Comparison of ENCODE assay signal across 9 cellular contexts in the genomic region with DNA sequence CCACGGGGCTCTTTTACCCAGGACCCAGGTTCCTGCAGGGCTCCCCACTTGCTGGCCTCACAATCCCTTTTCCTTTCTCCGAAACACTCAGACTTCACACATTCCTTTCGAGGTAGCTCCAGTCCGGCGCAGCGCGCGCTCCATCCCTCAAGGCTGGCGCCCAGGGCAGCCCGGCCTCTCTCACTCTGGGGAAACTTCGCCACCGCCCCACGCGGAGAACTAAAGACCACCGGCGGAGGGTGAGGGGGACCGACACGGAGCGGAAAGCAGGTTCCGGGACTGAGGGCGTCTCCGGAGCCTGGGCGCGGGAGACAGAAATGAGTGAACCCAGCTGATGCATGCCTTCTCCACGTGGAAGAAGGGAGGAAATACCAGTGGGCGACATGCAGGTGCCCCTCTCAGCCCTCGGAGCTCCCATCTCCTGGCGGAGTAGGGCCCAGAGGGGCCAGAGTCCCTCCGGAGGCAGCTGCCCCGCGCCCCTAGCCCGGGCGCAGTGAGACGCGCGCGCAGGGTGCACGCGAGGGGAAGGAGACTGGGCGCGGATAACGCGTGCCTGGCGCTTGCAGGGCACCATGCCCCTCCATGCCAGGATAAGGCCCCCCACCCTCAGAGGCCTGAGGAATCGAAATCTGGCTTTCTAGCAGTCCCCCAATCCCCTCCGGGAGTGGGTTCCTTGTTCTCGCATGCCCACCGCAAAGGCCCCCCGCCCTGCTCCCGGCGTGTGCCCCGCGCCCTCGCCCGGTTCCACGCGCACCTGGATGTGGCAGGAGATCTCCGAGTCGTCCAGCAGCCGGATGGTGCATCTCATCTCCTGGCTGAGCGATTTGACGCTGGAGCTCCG. TPM values are rescaled to one million over a fixed set of nuclear protein-coding genes. Genes with fewer than 3 reads are reported as not detected.
DNase-seq lines count a peak whose midpoint lies in the region; ATAC-seq, FAIRE-seq and TF ChIP-seq lines count a peak whose summit lies in the region.
"Had no signal": no experiment of that assay in that cellular context is flagged by ENCODE, and none has a peak within 500 bp of the region (broad histone marks: within the 10 kb centered on the region; RNA-seq: fewer than 3 reads in every experiment).

No MANE protein-coding gene starts in this region.

- POLR2A ChIA-PET in HepG2 (lab: Yijun Ruan, JAX): interaction anchor here (1.0 kb wide), 2 partner anchors 11 to 103 kb away, joined by 3 to 6 read pairs; no protein-coding TSS in a partner anchor

- H2AFZ ChIP-seq in HepG2 (ENCODE audit: low read length): no peak overlapping the region

- H3K9ac ChIP-seq in HepG2 (ENCODE audit: insufficient read depth, low read depth, low read length) (peak overlapping the region; percentile 69), stomach smooth muscle (ENCODE audit: low read length in 2 of 2) (peak overlapping the region in 1 of 2 donors; percentile 45)

- peak; percentile 32 for ATAC-seq in HepG2

- intact Hi-C loops in breast epithelium (cut with DNase I; ENCODE audit: low total_unique reads) (no loop called here), HepG2 (cut with micrococcal nuclease; ENCODE audit: unreplicated experiment) (loop anchor here (1.0 to 5.0 kb wide), 4 partner anchors 10 to 150 kb away; no protein-coding TSS in a partner anchor)

- no peak for TF ChIP-seq CTCF in HL-60 (IDR thresholded peaks at IDR 0.05; ENCODE audit: insufficient read depth, low read length)
- TF ChIP-seq CTCF in breast epithelium (IDR thresholded peaks at IDR 0.05): no peak
- no peak for TF ChIP-seq CTCF in HepG2 (CRISPR knock-in tag; IDR thresholded peaks at IDR 0.05)

- in situ Hi-C loops in HepG2 (cut with HindIII; ENCODE audit: extremely low pct_ligation_motif_present, low pct_unique_long_range_greater_than_20kb): loop anchor here (5.0 kb wide), 2 partner anchors 200 to 320 kb away; no protein-coding TSS in a partner anchor

- peaks cover 5 to 6% of the 10 kb centered on the region in 2 donors for H3K4me1 ChIP-seq in breast epithelium
- peaks cover 33% of the 10 kb centered on the region for H3K4me1 ChIP-seq in HepG2 (ENCODE audit: insufficient read depth, low read length)
- H3K4me1 ChIP-seq in stomach smooth muscle (ENCODE audit: control insufficient read depth, insufficient read depth, low read length): peaks cover 18% of the 10 kb centered on the region

- H3K4me2 ChIP-seq in HepG2 (ENCODE audit: low read depth, low read length): peak overlapping the region; percentile 93

- TF ChIP-seq RAD21 in HepG2 (CRISPR knock-in tag; IDR thresholded peaks at IDR 0.05): no peak

- no TSS peak for BruUV-seq in HepG2 (replicated peaks; lab: Mats Ljungman, UMichigan)

- FAIRE-seq in HepG2 (lab: Jason Lieb, UNC): no peak
- FAIRE-seq: colon, RCC 7860 had no signal

- H3K27ac ChIP-seq in HL-60 (replicated peaks) (peak overlapping the region; percentile 28; the same call in 1 of the 2 replicates), breast epithelium (peak overlapping the region in 1 of 2 donors; percentile 75), HepG2 (ENCODE audit: extremely low read length, insufficient read depth, low read length) (peak overlapping the region; percentile 57), stomach smooth muscle (ENCODE audit: low read length) (no peak overlapping the region)

- CTCF ChIA-PET in HepG2 (lab: Yijun Ruan, JAX; ENCODE audit: low intra/inter-chr PET ratio, low total read pairs): interaction anchor here (0.8 to 2.1 kb wide), 5 partner anchors 11 to 203 kb away, joined by 3 to 13 read pairs (median 4); no protein-coding TSS in a partner anchor

- TF ChIP-seq POLR2A in breast epithelium (IDR thresholded peaks at IDR 0.05): no peak
- no peak for TF ChIP-seq POLR2A in HepG2 (IDR thresholded peaks at IDR 0.05; ENCODE audit: insufficient read depth in 1 of 2, low read depth in 2 of 2, low read length in 2 of 2)
- TF ChIP-seq POLR2A in erythroblast (IDR thresholded peaks at IDR 0.05; ENCODE audit: low read length): no peak

- H3K27me3 ChIP-seq in HL-60 (ENCODE audit: insufficient read depth, poor library complexity, severe bottlenecking) (no peaks in the 10 kb centered on the region), breast epithelium (peaks cover 0 to 9% of the 10 kb centered on the region in 2 donors), HepG2 (ENCODE audit: control insufficient read depth in 1 of 2, insufficient read depth in 2 of 2, low read length in 2 of 2) (no peaks in the 10 kb centered on the region; a peak in 1 of 5 replicates), stomach smooth muscle (ENCODE audit: control insufficient read depth in 1 of 2, insufficient read depth in 2 of 2, low read length in 2 of 2) (peaks cover 2 to 19% of the 10 kb centered on the region in 2 donors)

- H3K79me2 ChIP-seq in HepG2 (ENCODE audit: insufficient read depth, low read length): peaks cover 30% of the 10 kb centered on the region

- no peaks in the 10 kb centered on the region for H3K36me3 ChIP-seq in breast epithelium
- H3K36me3 ChIP-seq in HepG2 (replicated peaks in 1 of 2; ENCODE audit: control insufficient read depth in 1 of 2, insufficient read depth in 2 of 2, low read length in 2 of 2): no peaks in the 10 kb centered on the region
- H3K36me3 ChIP-seq in stomach smooth muscle (ENCODE audit: control insufficient read depth in 2 of 2, insufficient read depth in 2 of 2, low read length in 2 of 2): no peaks in the 10 kb centered on the region

- H3K4me3 ChIP-seq in HL-60 (replicated peaks; ENCODE audit: insufficient read depth, low read length): peak overlapping the region; percentile 66
- H3K4me3 ChIP-seq in breast epithelium: peak overlapping the region; percentile 56 to 85 (median 61)
- H3K4me3 ChIP-seq in HepG2 (replicated peaks in 1 of 3; ENCODE audit: insufficient read depth in 1 of 3, low read depth in 2 of 3, low read length in 3 of 3): peak overlapping the region; percentile 72 to 85 (median 77)
- peak overlapping the region; percentile 56 to 71 for H3K4me3 ChIP-seq in stomach smooth muscle (ENCODE audit: low read length in 2 of 2)

- DNase-seq in HL-60 (ENCODE audit: low read depth in 1 of 2, low spot score in 1 of 2) (no peak), breast epithelium (ENCODE audit: low spot score in 2 of 2) (no peak), HepG2 (ENCODE audit: low spot score) (no peak), NCI-H2029 (lab: John Stamatoyannopoulos, UW) (no peak), erythroblast (lab: John Stamatoyannopoulos, UW) (no peak), islet precursor cell (no peak)

- TF ChIP-seq EP300 in HepG2 (IDR thresholded peaks at IDR 0.05; ENCODE audit: low read depth in 2 of 2, low read length in 2 of 2) (no peak), HepG2 (CRISPR knock-in tag; IDR thresholded peaks at IDR 0.05; ENCODE audit: borderline replicate concordance) (no peak)

- H3K9me3 ChIP-seq in breast epithelium (no peaks in the 10 kb centered on the region), HepG2 (ENCODE audit: low read length) (no peaks in the 10 kb centered on the region), stomach smooth muscle (ENCODE audit: control insufficient read depth in 2 of 2, low read length in 2 of 2) (peaks cover 0 to 2% of the 10 kb centered on the region in 2 donors)

- H4K20me1 ChIP-seq in HepG2 (ENCODE audit: insufficient read depth, low read length): no peaks in the 10 kb centered on the region

- 2% methylated on average over 24 of the region's 63 CpGs for WGBS in HepG2 (ENCODE audit: low lambda C conversion rate)

TF ChIP-seq in HepG2, 621 proteins besides CTCF, POLR2A, EP300 and RAD21 (continues in another document):
- TF ChIP-seq ZNF260 (CRISPR knock-in tag; IDR thresholded peaks at IDR 0.05; ENCODE audit: borderline replicate concordance, low read depth): no peak
- TF ChIP-seq NKX3-1 (CRISPR knock-in tag; IDR thresholded peaks at IDR 0.05): 0 out of 2 replicates have a peak, but pooled peaks have one; percentile 29
- no peak; the same call in 1 of the 2 replicates for TF ChIP-seq SALL1 (CRISPR knock-in tag; IDR thresholded peaks at IDR 0.05)
- no peak for TF ChIP-seq CHCHD3 (CRISPR knock-in tag; IDR thresholded peaks at IDR 0.05)
- no peak for TF ChIP-seq THYN1 (CRISPR knock-in tag; IDR thresholded peaks at IDR 0.05; ENCODE audit: borderline replicate concordance, low read depth)
- TF ChIP-seq MZF1 (CRISPR knock-in tag; IDR thresholded peaks at IDR 0.05; ENCODE audit: borderline replicate concordance): 0 out of 2 replicates have a peak, but pooled peaks have one; percentile 38
- no peak for TF ChIP-seq MAZ (IDR thresholded peaks at IDR 0.05; ENCODE audit: borderline replicate concordance, low read depth, low read length)
- TF ChIP-seq MAZ (CRISPR knock-in tag; IDR thresholded peaks at IDR 0.05; ENCODE audit: low read depth): no peak

RNA-seq across cellular contexts. Expression of gene FRMD3, which starts 0.7 kb away (rescaled TPM):
- 10 to 100 TPM in 2 of 3 donors, 1 to 10 TPM in 1; 6.3 to 14.1 (median 14.1) TPM for total RNA-seq in breast epithelium
- total RNA-seq in HepG2 (2016; rRNA removed; fragmentation: Illumina TruSeq; extraction: Trizol): 7.7 and 9.6 TPM in 2 replicates
- 0.71 and 1.1 TPM in 2 replicates for total RNA-seq in HepG2 (2016; cell fraction: cytosol; rRNA removed; fragmentation: Illumina TruSeq; extraction: Trizol; ENCODE audit: low read depth)
- total RNA-seq in HepG2 (2016; cell fraction: insoluble cytoplasmic fraction; rRNA removed; fragmentation: Illumina TruSeq; extraction: Trizol): 7.1 and 8.1 TPM in 2 replicates
- total RNA-seq in HepG2 (2016; cell fraction: membrane; rRNA removed; fragmentation: Illumina TruSeq; extraction: Trizol): 3.0 and 3.5 TPM in 2 replicates
- total RNA-seq in HepG2 (2016; cell fraction: nucleus; rRNA removed; fragmentation: Illumina TruSeq; extraction: Trizol): 7.5 and 7.6 TPM in 2 replicates
- 1.9 and 3.2 TPM in 2 replicates for polyA plus RNA-seq in HepG2 (2011; rRNA removed)
- 2.4 and 3.0 TPM in 2 replicates for polyA plus RNA-seq in HepG2 (2011; cell fraction: cytosol; rRNA removed)
- polyA plus RNA-seq in HepG2 (2011; cell fraction: nucleus; rRNA removed): 3.4 and 4.9 TPM in 2 replicates
- 4.6 and 5.1 TPM in 2 replicates for polyA plus RNA-seq in HepG2 (2012)
- 0.31 and 0.44 TPM in 2 replicates for polyA plus RNA-seq in HepG2 (2016; cell fraction: cytosol; fragmentation: Illumina TruSeq; extraction: Trizol; ENCODE audit: low read depth)
- 6.5 and 6.9 TPM in 2 replicates for polyA plus RNA-seq in HepG2 (2016; cell fraction: insoluble cytoplasmic fraction; fragmentation: Illumina TruSeq; extraction: Trizol; ENCODE audit: low read depth)
- polyA plus RNA-seq in HepG2 (2016; cell fraction: membrane; fragmentation: Illumina TruSeq; extraction: Trizol; ENCODE audit: low read depth): 1.2 TPM in 2 replicates
- 6.1 and 6.6 TPM in 2 replicates for polyA plus RNA-seq in HepG2 (2016; cell fraction: nucleus; fragmentation: Illumina TruSeq; extraction: Trizol; ENCODE audit: insufficient read depth, low read depth)
- 9.7 and 14.0 TPM in 2 replicates for polyA minus RNA-seq in HepG2 (2011; rRNA and poly(A)+ RNA removed; ENCODE audit: low replicate concordance)
- polyA minus RNA-seq in HepG2 (2011; cell fraction: cytosol; rRNA and poly(A)+ RNA removed): 7.7 and 8.4 TPM in 2 replicates
- polyA minus RNA-seq in HepG2 (2011; cell fraction: nucleus; rRNA and poly(A)+ RNA removed): 12.9 and 14.8 TPM in 2 replicates
